In the genomic region with DNA sequence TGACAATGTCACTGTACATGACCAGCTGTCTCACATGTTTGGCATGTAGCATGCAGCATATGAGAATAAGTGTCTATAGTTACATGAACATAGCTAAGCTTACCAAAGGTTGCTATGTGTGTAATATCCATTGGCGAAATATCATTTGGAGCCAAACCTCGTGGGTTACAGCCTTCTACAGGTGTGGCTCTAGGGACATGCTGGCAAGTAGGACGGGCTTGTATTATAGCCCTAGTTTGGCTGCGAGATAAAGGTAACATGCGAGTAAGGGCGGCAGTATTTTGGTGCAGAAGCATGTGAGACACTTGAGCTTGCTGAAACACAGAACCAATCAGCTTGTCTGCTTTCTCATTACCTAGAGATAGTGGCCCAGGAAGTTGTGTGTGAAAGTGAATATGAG, we compare ENCODE assay signal across 17 cellular contexts.
"Had no signal": no experiment of that assay in that cellular context is flagged by ENCODE, and none has a peak within 500 bp of the region (broad histone marks: within the 10 kb centered on the region; RNA-seq: fewer than 3 reads in every experiment).

No MANE protein-coding gene starts in this region.

- ATAC-seq: activated naive CD4-positive, alpha-beta T cell treated with anti-CD3 and anti-CD28 coated beads, Interleukin-2, amount 50 U/mL, for 72 hours; activated T-cell treated with anti-CD3 and anti-CD28 coated beads, Interleukin-2, amount 50 U/mL, for 4 hours; natural killer cell treated with Interleukin-12 subunit alpha and Interleukin-12 subunit beta and Interleukin-15 and Interleukin-18, amount 100 ng/mL, for 72 hours; stimulated activated naive CD8-positive, alpha-beta T cell treated with anti-CD3 and anti-CD28 coated beads, Interleukin-15, Interleukin-2, amounts not matched to agents 100 U/mL and 50 U/mL, for 24 hours; upper lobe of right lung had no signal

- H3K36me3 ChIP-seq: esophagus muscularis mucosa, left ventricle myocardium inferior, right atrium auricular region, upper lobe of right lung had no signal

- H3K27ac ChIP-seq: esophagus muscularis mucosa, left ventricle myocardium inferior, right atrium auricular region, upper lobe of right lung had no signal

- H3K27me3 ChIP-seq: esophagus muscularis mucosa, right atrium auricular region, upper lobe of right lung had no signal

- H3K9me3 Mint-ChIP-seq: activated naive CD4-positive, alpha-beta T cell treated with anti-CD3 and anti-CD28 coated beads, Interleukin-2, amount 50 U/mL, for 72 hours; memory B cell; natural killer cell treated with Interleukin-12 subunit alpha and Interleukin-12 subunit beta and Interleukin-15 and Interleukin-18, amount 100 ng/mL, for 72 hours had no signal

- H3K36me3 Mint-ChIP-seq: activated naive CD4-positive, alpha-beta T cell treated with anti-CD3 and anti-CD28 coated beads, Interleukin-2, amount 50 U/mL, for 72 hours; memory B cell; natural killer cell treated with Interleukin-12 subunit alpha and Interleukin-12 subunit beta and Interleukin-15 and Interleukin-18, amount 100 ng/mL, for 72 hours had no signal

- DNase-seq: activated CD4-positive, alpha-beta memory T cell treated with anti-CD3 and anti-CD28 coated beads, Interleukin-2, amount 10 ng/mL, durations not matched to agents 7 days and 5 days; activated CD4-positive, alpha-beta T cell treated with anti-CD3 and anti-CD28 coated beads for 4 hours; activated effector memory CD4-positive, alpha-beta T cell treated with anti-CD3 and anti-CD28 coated beads, Interleukin-2, amount 50 U/mL, for 16 hours; activated T-cell treated with anti-CD3 and anti-CD28 coated beads, Interleukin-2, amount 50 U/mL, for 4 hours; caudate nucleus; kidney; left ventricle myocardium inferior; nucleus accumbens; stimulated activated CD4-positive, alpha-beta T cell treated with anti-CD3 and anti-CD28 coated beads, Interleukin-4, amount 100 ng/mL, for 4 hours; stimulated activated CD8-positive, alpha-beta memory T cell treated with anti-CD3 and anti-CD28 coated beads, Interleukin-4, amount 100 ng/mL, for 48 hours; stimulated activated naive CD8-positive, alpha-beta T cell treated with anti-CD3 and anti-CD28 coated beads, Interleukin-15, Interleukin-2, amounts not matched to agents 100 U/mL and 50 U/mL, for 24 hours; upper lobe of right lung had no signal

- H3K4me3 ChIP-seq: esophagus muscularis mucosa, left ventricle myocardium inferior, right atrium auricular region, upper lobe of right lung had no signal

- H3K9me3 ChIP-seq: upper lobe of right lung had no signal

- H3K27ac Mint-ChIP-seq: activated CD4-positive, alpha-beta memory T cell treated with anti-CD3 and anti-CD28 coated beads, Interleukin-2, amount 10 ng/mL, durations not matched to agents 7 days and 5 days; memory B cell; natural killer cell treated with Interleukin-12 subunit alpha and Interleukin-12 subunit beta and Interleukin-15 and Interleukin-18, amount 100 ng/mL, for 72 hours had no signal

- H3K4me3 Mint-ChIP-seq: activated CD4-positive, alpha-beta memory T cell treated with anti-CD3 and anti-CD28 coated beads, Interleukin-2, amount 10 ng/mL, durations not matched to agents 7 days and 5 days; activated T-cell treated with anti-CD3 and anti-CD28 coated beads, Interleukin-2, amount 50 U/mL, for 4 hours; memory B cell; natural killer cell treated with Interleukin-12 subunit alpha and Interleukin-12 subunit beta and Interleukin-15 and Interleukin-18, amount 100 ng/mL, for 72 hours had no signal

- H3K4me1 ChIP-seq: left ventricle myocardium inferior, right atrium auricular region, upper lobe of right lung had no signal
